ENCODE assay signal across 19 cellular contexts in the genomic region with DNA sequence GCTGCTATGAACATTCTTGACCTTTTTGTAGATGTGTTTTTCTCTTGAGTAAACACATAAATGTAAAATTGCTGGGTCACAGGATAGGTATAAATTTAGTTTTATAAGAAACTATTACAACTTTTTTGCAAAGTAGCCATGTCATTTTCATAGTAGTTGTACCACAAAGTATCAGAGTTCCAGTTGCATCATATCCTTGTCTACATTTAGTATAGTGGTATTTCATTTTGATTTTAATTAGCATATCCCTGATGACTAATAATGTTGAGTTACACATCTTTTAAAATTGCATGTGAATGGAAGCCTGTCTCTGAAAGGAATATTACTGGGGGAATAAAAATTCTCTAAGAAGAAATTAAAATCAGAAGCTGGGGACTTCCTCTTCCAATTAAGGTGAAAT.
DNase-seq lines count a peak whose midpoint lies in the region; ATAC-seq, FAIRE-seq and TF ChIP-seq lines count a peak whose summit lies in the region.
"Had no signal": no experiment of that assay in that cellular context is flagged by ENCODE, and none has a peak within 500 bp of the region (broad histone marks: within the 10 kb centered on the region; RNA-seq: fewer than 3 reads in every experiment).

No MANE protein-coding gene starts in this region.

- H3K27ac ChIP-seq in GM12878 (ENCODE audit: control insufficient read depth, insufficient read depth): no peak overlapping the region
- H3K27ac ChIP-seq in pancreas: no peak overlapping the region
- H3K27ac ChIP-seq: KMS-11 had no signal

- peaks cover 3% of the 10 kb centered on the region for H3K4me1 Mint-ChIP-seq in activated T-cell treated with anti-CD3 and anti-CD28 coated beads, Interleukin-2, amount 50 U/mL, for 4 hours (ENCODE audit: low read depth)
- H3K4me1 Mint-ChIP-seq in stimulated activated naive CD8-positive, alpha-beta T cell treated with anti-CD3 and anti-CD28 coated beads, Interleukin-15, Interleukin-2, amounts not matched to agents 100 ng/mL and 50 ng/mL, for 24 hours (ENCODE audit: low read depth): peaks cover 13% of the 10 kb centered on the region

- no peaks in the 10 kb centered on the region for H3K27me3 ChIP-seq in GM12878 (replicated peaks in 1 of 2; ENCODE audit: control insufficient read depth in 2 of 2, insufficient read depth in 2 of 2, low read length in 1 of 2)
- H3K27me3 ChIP-seq in pancreas: no peaks in the 10 kb centered on the region

- POLR2A ChIA-PET in GM12878 (lab: Charles Lee): no interaction called here

- intact Hi-C loops in GM12878 (cut with micrococcal nuclease; ENCODE audit: unreplicated experiment) (no loop called here), pancreas (cut with DNase I) (no loop called here)

- TF ChIP-seq EP300 in GM12878 (IDR thresholded peaks at IDR 0.05; ENCODE audit: borderline replicate concordance in 1 of 2, control insufficient read depth in 1 of 2, low read depth in 2 of 2, low read length in 2 of 2): no peak

- no peaks in the 10 kb centered on the region for H3K9me3 Mint-ChIP-seq in activated T-cell treated with anti-CD3 and anti-CD28 coated beads, Interleukin-2, amount 50 U/mL, for 4 hours
- H3K9me3 Mint-ChIP-seq in stimulated activated naive CD8-positive, alpha-beta T cell treated with anti-CD3 and anti-CD28 coated beads, Interleukin-15, Interleukin-2, amounts not matched to agents 100 ng/mL and 50 ng/mL, for 24 hours: peaks cover 7% of the 10 kb centered on the region
- H3K9me3 Mint-ChIP-seq: CD4-positive, alpha-beta T cell had no signal

- TF ChIP-seq CTCF in GM12878 (IDR thresholded peaks at IDR 0.05 in 2 of 3, conservative IDR thresholded peaks at IDR 0.05 in 1 of 3; ENCODE audit: control insufficient read depth in 2 of 3, extremely low read depth in 1 of 3, insufficient read depth in 1 of 3, low read depth in 3 of 3, low read length in 3 of 3) (no peak), pancreas (IDR thresholded peaks at IDR 0.05) (no peak)

- in situ Hi-C loops in GM12878 (cut with MboI) (no loop called here), ACHN (cut with HindIII; ENCODE audit: low pct_ligation_motif_present, low pct_unique_long_range_greater_than_20kb, low sequenced_read_pairs) (no loop called here)

- no peak for TF ChIP-seq RAD21 in GM12878 (IDR thresholded peaks at IDR 0.05; ENCODE audit: insufficient read depth, low read depth, low read length)

- BruUV-seq in GM12878 (replicated peaks; lab: Mats Ljungman, UMichigan): no TSS peak

- H3K4me2 ChIP-seq in GM12878 (ENCODE audit: control insufficient read depth, insufficient read depth): no peak overlapping the region
- H3K4me2 ChIP-seq: KMS-11 had no signal

- no peak for DNase-seq in activated T-cell treated with anti-CD3 and anti-CD28 coated beads, Interleukin-2, amount 50 U/mL, for 4 hours
- DNase-seq in activated T-cell treated with anti-CD3 and anti-CD28 coated beads for 4 hours (no peak), M059J (ENCODE audit: low read depth) (peak; percentile 20), GM12878 (ENCODE audit: low read depth, low spot score) (no peak), pancreas (no peak), ACHN (no peak)
- DNase-seq: Calu3; CD4-positive, alpha-beta T cell; GDM1; GOT3; HFFc6; MM.1S; NCI-H1417 treated with DMSO at 0.1 percent for 48 hours; NCI-H2081 treated with DMSO at 0.1 percent for 48 hours; NCI-H524 had no signal

- no peak for TF ChIP-seq POLR2A in GM12878 (IDR thresholded peaks at IDR 0.05; ENCODE audit: low read depth, low read length)

- FAIRE-seq in GM12878 (lab: Jason Lieb, UNC): no peak
- no peak for FAIRE-seq in pancreas (lab: Jason Lieb, UNC)
- FAIRE-seq: HepG2 had no signal

- CTCF ChIA-PET in GM12878 (lab: Yijun Ruan, JAX): no interaction called here

- H3K4me1 ChIP-seq in GM12878 (ENCODE audit: control insufficient read depth, insufficient read depth, low read length) (no peaks in the 10 kb centered on the region), pancreas (no peaks in the 10 kb centered on the region)

- H3K4me3 ChIP-seq in GM12878: no peak overlapping the region
- H3K4me3 ChIP-seq in pancreas: no peak overlapping the region

- no peak overlapping the region for H2AFZ ChIP-seq in GM12878 (ENCODE audit: control insufficient read depth, low read depth, low read length)

- peak overlapping the region; percentile 45 for H3K27ac Mint-ChIP-seq in stimulated activated naive CD8-positive, alpha-beta T cell treated with anti-CD3 and anti-CD28 coated beads, Interleukin-15, Interleukin-2, amounts not matched to agents 100 ng/mL and 50 ng/mL, for 24 hours
- H3K27ac Mint-ChIP-seq: CD4-positive, alpha-beta T cell; HFFc6 had no signal

- RAD21 ChIA-PET in GM12878 (lab: Charles Lee; ENCODE audit: unreplicated experiment): no interaction called here

- H3K9me3 ChIP-seq in GM12878 (replicated peaks; ENCODE audit: control insufficient read depth, insufficient read depth, low read length): no peaks in the 10 kb centered on the region
- no peaks in the 10 kb centered on the region for H3K9me3 ChIP-seq in pancreas

- SMC1A ChIA-PET in GM12878 (lab: Charles Lee; ENCODE audit: uncharacterized antibody, unreplicated experiment): no interaction called here

- peaks cover 9% of the 10 kb centered on the region for H3K36me3 Mint-ChIP-seq in activated T-cell treated with anti-CD3 and anti-CD28 coated beads, Interleukin-2, amount 50 U/mL, for 4 hours (ENCODE audit: insufficient read depth)
- peaks cover 26% of the 10 kb centered on the region for H3K36me3 Mint-ChIP-seq in stimulated activated naive CD8-positive, alpha-beta T cell treated with anti-CD3 and anti-CD28 coated beads, Interleukin-15, Interleukin-2, amounts not matched to agents 100 ng/mL and 50 ng/mL, for 24 hours (ENCODE audit: low read depth)

- H3K79me2 ChIP-seq in GM12878 (ENCODE audit: control insufficient read depth, insufficient read depth, low read length): no peaks in the 10 kb centered on the region

- H3K36me3 ChIP-seq in GM12878 (ENCODE audit: control insufficient read depth in 2 of 2, insufficient read depth in 2 of 2, low read length in 1 of 2) (no peaks in the 10 kb centered on the region), pancreas (no peaks in the 10 kb centered on the region)

- ATAC-seq in activated T-cell treated with anti-CD3 and anti-CD28 coated beads, Interleukin-2, amount 50 U/mL, for 4 hours: peak; percentile 43 to 54
- ATAC-seq in GM12878 (no peak), pancreas (no peak), GM18907 (IDR thresholded peaks at IDR 0.05; ENCODE audit: unreplicated experiment) (no peak)
- ATAC-seq: HepG2 had no signal

- no peaks in the 10 kb centered on the region for H3K27me3 Mint-ChIP-seq in activated T-cell treated with anti-CD3 and anti-CD28 coated beads, Interleukin-2, amount 50 U/mL, for 4 hours (ENCODE audit: low read depth)
- no peaks in the 10 kb centered on the region for H3K27me3 Mint-ChIP-seq in stimulated activated naive CD8-positive, alpha-beta T cell treated with anti-CD3 and anti-CD28 coated beads, Interleukin-15, Interleukin-2, amounts not matched to agents 100 ng/mL and 50 ng/mL, for 24 hours
- H3K27me3 Mint-ChIP-seq: CD4-positive, alpha-beta T cell had no signal

- H3K4me3 Mint-ChIP-seq in activated T-cell treated with anti-CD3 and anti-CD28 coated beads, Interleukin-2, amount 50 U/mL, for 4 hours: no peak overlapping the region
- H3K4me3 Mint-ChIP-seq in stimulated activated naive CD8-positive, alpha-beta T cell treated with anti-CD3 and anti-CD28 coated beads, Interleukin-15, Interleukin-2, amounts not matched to agents 100 ng/mL and 50 ng/mL, for 24 hours: no peak overlapping the region
- H3K4me3 Mint-ChIP-seq: CD4-positive, alpha-beta T cell; HFFc6 had no signal

- no peak overlapping the region for H3K9ac ChIP-seq in GM12878 (ENCODE audit: control insufficient read depth, insufficient read depth, low read length)
- H3K9ac ChIP-seq: KMS-11 had no signal

- H4K20me1 ChIP-seq in GM12878 (ENCODE audit: control insufficient read depth, insufficient read depth): no peaks in the 10 kb centered on the region

TF ChIP-seq in GM12878, 131 proteins besides CTCF, POLR2A, EP300 and RAD21:
- peak; percentile 18; the same call in 1 of the 2 replicates for TF ChIP-seq RUNX3 (IDR thresholded peaks at IDR 0.05; ENCODE audit: low read length)
- TF ChIP-seq, protein P1, sequence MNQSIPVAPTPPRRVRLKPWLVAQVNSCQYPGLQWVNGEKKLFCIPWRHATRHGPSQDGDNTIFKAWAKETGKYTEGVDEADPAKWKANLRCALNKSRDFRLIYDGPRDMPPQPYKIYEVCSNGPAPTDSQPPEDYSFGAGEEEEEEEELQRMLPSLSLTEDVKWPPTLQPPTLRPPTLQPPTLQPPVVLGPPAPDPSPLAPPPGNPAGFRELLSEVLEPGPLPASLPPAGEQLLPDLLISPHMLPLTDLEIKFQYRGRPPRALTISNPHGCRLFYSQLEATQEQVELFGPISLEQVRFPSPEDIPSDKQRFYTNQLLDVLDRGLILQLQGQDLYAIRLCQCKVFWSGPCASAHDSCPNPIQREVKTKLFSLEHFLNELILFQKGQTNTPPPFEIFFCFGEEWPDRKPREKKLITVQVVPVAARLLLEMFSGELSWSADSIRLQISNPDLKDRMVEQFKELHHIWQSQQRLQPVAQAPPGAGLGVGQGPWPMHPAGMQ (IDR thresholded peaks at IDR 0.05; ENCODE audit: borderline replicate concordance): no peak
TF ChIP-seq in GM12878: peak in this region for 1.

Comparison
In these comparisons a context has a peak if more than half of its experiments do, and no peak if none do; other contexts are left out.
1. ATAC-seq: peak in activated T-cell treated with anti-CD3 and anti-CD28 coated beads, Interleukin-2, amount 50 U/mL, for 4 hours (2 of 2); none in GM12878 (single experiment), pancreas (0 of 4) and GM18907 (single experiment).